In genomic region chr3:187743195-187744141, GRCh38 we compare ENCODE assay signal across 8 cellular contexts. TPM values are rescaled to one million over a fixed set of nuclear protein-coding genes. Genes with fewer than 3 reads are reported as not detected.
A peak's percentile ranks its signal among the peaks of the same experiment; 100 is the strongest.
DNase-seq lines count a peak whose midpoint lies in the region; TF ChIP-seq lines count a peak whose summit lies in the region.

No MANE protein-coding gene starts in this region.

- H3K9me3 ChIP-seq in HUES6 (ENCODE audit: control insufficient read depth, insufficient read depth, low read depth, low read length) (no peaks in the 10 kb centered on the region), liver (ENCODE audit: control insufficient read depth in 4 of 4, low read length in 3 of 4) (no peaks in the 10 kb centered on the region)

- H3K4me1 ChIP-seq in HUES6 (ENCODE audit: control insufficient read depth, insufficient read depth, low read length) (peaks cover 24% of the 10 kb centered on the region), liver (ENCODE audit: control insufficient read depth in 4 of 4, insufficient read depth in 4 of 4, low read length in 3 of 4) (peaks cover 0 to 53% (median 30%) of the 10 kb centered on the region in 4 donors)

- peak overlapping the region; percentile 77 for H3K9ac ChIP-seq in HUES6 (ENCODE audit: low read length)
- H3K9ac ChIP-seq in liver (ENCODE audit: low read depth in 1 of 2, low read length in 2 of 2), result peak overlapping the region; percentile 100

- H3K4me3 ChIP-seq in HUES6 (ENCODE audit: low read depth, low read length) (peak overlapping the region; percentile 88), liver (ENCODE audit: low read depth in 1 of 3, low read length in 3 of 3) (peak overlapping the region; percentile 71 to 99 (median 97))

- peaks cover 17% of the 10 kb centered on the region for H3K27me3 ChIP-seq in HUES6 (ENCODE audit: control insufficient read depth, insufficient read depth, low read length)
- H3K27me3 ChIP-seq in liver (ENCODE audit: control insufficient read depth in 4 of 4, insufficient read depth in 4 of 4, low read length in 3 of 4), result no peaks in the 10 kb centered on the region

- TF ChIP-seq RAD21 in liver (IDR thresholded peaks at IDR 0.05), result no peak

- no peak overlapping the region for H3K27ac ChIP-seq in HUES6 (ENCODE audit: low read depth, low read length)
- peak overlapping the region; percentile 100 for H3K27ac ChIP-seq in cingulate gyrus (ENCODE audit: low read depth, low read length)
- peak overlapping the region; percentile 100 for H3K27ac ChIP-seq in liver (ENCODE audit: low read depth in 1 of 2, low read length in 2 of 2)

- WGBS in liver, result under 1% methylated on average over 45 of the region's 45 CpGs

- no peak for TF ChIP-seq CTCF in liver (IDR thresholded peaks at IDR 0.05; ENCODE audit: low read depth, low read length, missing input control)

- no peaks in the 10 kb centered on the region for H3K36me3 ChIP-seq in HUES6 (ENCODE audit: control insufficient read depth, insufficient read depth, low read length)
- H3K36me3 ChIP-seq in liver (ENCODE audit: control insufficient read depth in 4 of 4, insufficient read depth in 3 of 4, low read depth in 1 of 4, low read length in 3 of 4), result no peaks in the 10 kb centered on the region

- peak; percentile 35 for DNase-seq in AG08395 (ENCODE audit: low spot score)
- peak; percentile 76 for DNase-seq in activated CD4-positive, CD25-positive, alpha-beta regulatory T cell treated with anti-CD3 and anti-CD28 coated beads, Interleukin-2, amount 50 U/mL, for 72 hours
- peak; percentile 75 for DNase-seq in stimulated activated CD4-positive, alpha-beta T cell treated with anti-CD3 and anti-CD28 coated beads, Interleukin-4, amount 100 ng/mL, for 24 hours
- DNase-seq in mesenteric fat pad (ENCODE audit: low spot score), result no peak
- no peak for DNase-seq in NCI-H128 (lab: John Stamatoyannopoulos, UW; ENCODE audit: unreplicated experiment)

TF ChIP-seq in liver, 16 proteins besides CTCF, POLR2A, EP300 and RAD21:
- TF ChIP-seq FOXA2 (IDR thresholded peaks at IDR 0.05) (no peak), SP1 (IDR thresholded peaks at IDR 0.05) (no peak), MAX (IDR thresholded peaks at IDR 0.05) (no peak), ATF3 (IDR thresholded peaks at IDR 0.05) (no peak), YY1 (IDR thresholded peaks at IDR 0.05) (peak; percentile 19), TAF1 (conservative IDR thresholded peaks at IDR 0.05) (peak; percentile 22), NR2F2 (IDR thresholded peaks at IDR 0.05) (no peak), RXRA (IDR thresholded peaks at IDR 0.05) (no peak), HNF4A (conservative IDR thresholded peaks at IDR 0.05) (no peak), JUND (IDR thresholded peaks at IDR 0.05) (no peak), ZBTB33 (IDR thresholded peaks at IDR 0.05) (no peak)

RNA-seq across cellular contexts. Expression of gene BCL6, which starts 1.8 kb away (rescaled TPM):
- 10 to 100 TPM in 1 of 2 donors, 1 to 10 TPM in 1; 7.8 to 71.8 TPM for total RNA-seq in liver
- 10 to 100 TPM in 1 of 2 donors, 1 to 10 TPM in 1; 9.1 to 17.6 TPM for polyA plus RNA-seq in liver
- total RNA-seq in mesenteric fat pad, result 255 TPM

RNA-seq across cellular contexts. Expression of gene RTP2, which starts 41.1 kb away (rescaled TPM):
- not detected for total RNA-seq in liver
- not detected for polyA plus RNA-seq in liver
- not detected for total RNA-seq in mesenteric fat pad

Comparison
In these comparisons a context has a peak if more than half of its experiments do, and no peak if none do; other contexts are left out.
1. DNase-seq: peak in AG08395 (single experiment), activated CD4-positive, CD25-positive, alpha-beta regulatory T cell treated with anti-CD3 and anti-CD28 coated beads, Interleukin-2, amount 50 U/mL, for 72 hours (single experiment) and stimulated activated CD4-positive, alpha-beta T cell treated with anti-CD3 and anti-CD28 coated beads, Interleukin-4, amount 100 ng/mL, for 24 hours (single experiment); none in mesenteric fat pad (single experiment) and NCI-H128 (single experiment).